In genomic region chr19:49114630-49115363, GRCh38 we compare ENCODE assay signal across 1 cellular context.
TF ChIP-seq lines count a peak whose summit lies in the region.

No MANE protein-coding gene starts in this region.

TF ChIP-seq in HepG2, 621 proteins besides CTCF, POLR2A, EP300 and RAD21 (continued from another document and continues in another):
- TF ChIP-seq PRDM10 (CRISPR knock-in tag; IDR thresholded peaks at IDR 0.05; ENCODE audit: low read depth) (peak; percentile 69; the same call in 1 of the 2 replicates), DNMT1 (CRISPR knock-in tag; IDR thresholded peaks at IDR 0.05) (0 out of 2 replicates have a peak, but pooled peaks have one; percentile 31), KLF16 (CRISPR knock-in tag; IDR thresholded peaks at IDR 0.05) (peak in 1 of 2 experiments; percentile 66; a peak in 1 of 4 replicates), TSC22D2 (CRISPR knock-in tag; IDR thresholded peaks at IDR 0.05; ENCODE audit: borderline replicate concordance) (0 out of 2 replicates have a peak, but pooled peaks have one; percentile 42), RXRA (CRISPR knock-in tag; IDR thresholded peaks at IDR 0.05) (0 out of 2 replicates have a peak, but pooled peaks have one; percentile 19), ZNF614 (CRISPR knock-in tag; IDR thresholded peaks at IDR 0.05; ENCODE audit: borderline replicate concordance) (no peak), ZSCAN20 (CRISPR knock-in tag; IDR thresholded peaks at IDR 0.05; ENCODE audit: borderline replicate concordance) (peak; percentile 30; the same call in 1 of the 2 replicates), CREB1 (IDR thresholded peaks at IDR 0.05) (no peak), CREB1 (CRISPR knock-in tag; IDR thresholded peaks at IDR 0.05) (no peak), HMGXB3 (CRISPR knock-in tag; IDR thresholded peaks at IDR 0.05; ENCODE audit: borderline replicate concordance) (no peak), ARHGAP35 (CRISPR knock-in tag; IDR thresholded peaks at IDR 0.05; ENCODE audit: borderline replicate concordance) (peak; percentile 43; the same call in 1 of the 2 replicates), ZNF768 (CRISPR knock-in tag; IDR thresholded peaks at IDR 0.05) (peak; percentile 31; the same call in 1 of the 2 replicates), THAP11 (CRISPR knock-in tag; IDR thresholded peaks at IDR 0.05) (peak; percentile 96), CHD4 (IDR thresholded peaks at IDR 0.05; ENCODE audit: borderline replicate concordance, low read length) (no peak), ZNF781 (CRISPR knock-in tag; IDR thresholded peaks at IDR 0.05; ENCODE audit: borderline replicate concordance, not compliant biosample characterization) (peak; percentile 53), UBTF (CRISPR knock-in tag; IDR thresholded peaks at IDR 0.05) (peak; percentile 64; the same call in 1 of the 2 replicates), MZF1 (CRISPR knock-in tag; IDR thresholded peaks at IDR 0.05; ENCODE audit: borderline replicate concordance) (peak; percentile 72; the same call in 1 of the 2 replicates), SSRP1 (CRISPR knock-in tag; IDR thresholded peaks at IDR 0.05) (no peak), IRF9 (CRISPR knock-in tag; IDR thresholded peaks at IDR 0.05; ENCODE audit: borderline replicate concordance) (peak; percentile 70; the same call in 1 of the 2 replicates), PAX8 (CRISPR knock-in tag; IDR thresholded peaks at IDR 0.05; ENCODE audit: borderline replicate concordance) (0 out of 2 replicates have a peak, but pooled peaks have one; percentile 30), HIVEP1 (CRISPR knock-in tag; IDR thresholded peaks at IDR 0.05) (0 out of 2 replicates have a peak, but pooled peaks have one; percentile 32), SAP130 (CRISPR knock-in tag; IDR thresholded peaks at IDR 0.05; ENCODE audit: low read depth) (peak; percentile 21; the same call in 1 of the 2 replicates), ZNF790 (CRISPR knock-in tag; IDR thresholded peaks at IDR 0.05; ENCODE audit: borderline replicate concordance) (no peak), MYNN (CRISPR knock-in tag; IDR thresholded peaks at IDR 0.05; ENCODE audit: low read depth) (no peak), ZNF891 (CRISPR knock-in tag; IDR thresholded peaks at IDR 0.05) (peak; percentile 23; the same call in 1 of the 2 replicates), ZNF501 (CRISPR knock-in tag; IDR thresholded peaks at IDR 0.05) (peak; percentile 41; the same call in 1 of the 2 replicates), ZBTB20 (CRISPR knock-in tag; IDR thresholded peaks at IDR 0.05; ENCODE audit: borderline replicate concordance, low read depth) (0 out of 2 replicates have a peak, but pooled peaks have one; percentile 41), SMAD1 (CRISPR knock-in tag; IDR thresholded peaks at IDR 0.05; ENCODE audit: borderline replicate concordance, low read depth) (no peak), ZNF383 (CRISPR knock-in tag; IDR thresholded peaks at IDR 0.05; ENCODE audit: borderline replicate concordance) (no peak), NKX3-1 (CRISPR knock-in tag; IDR thresholded peaks at IDR 0.05) (no peak), ZNF263 (CRISPR knock-in tag; IDR thresholded peaks at IDR 0.05) (peak; percentile 66; the same call in 1 of the 2 replicates), ZFP91 (CRISPR knock-in tag; IDR thresholded peaks at IDR 0.05; ENCODE audit: borderline replicate concordance) (peak; percentile 81; the same call in 1 of the 2 replicates), FOXO4 (CRISPR knock-in tag; conservative IDR thresholded peaks at IDR 0.05) (0 out of 2 replicates have a peak, but pooled peaks have one; percentile 41), TEAD3 (CRISPR knock-in tag; optimal IDR thresholded peaks at IDR 0.05; ENCODE audit: borderline replicate concordance) (no peak), AGO2 (optimal IDR thresholded peaks at IDR 0.05; ENCODE audit: low read depth, low read length) (peak; percentile 36), PHF20 (CRISPR knock-in tag; IDR thresholded peaks at IDR 0.05) (no peak), KLF11 (CRISPR knock-in tag; IDR thresholded peaks at IDR 0.05) (0 out of 2 replicates have a peak, but pooled peaks have one; percentile 42), ZNF34 (CRISPR knock-in tag; IDR thresholded peaks at IDR 0.05; ENCODE audit: borderline replicate concordance) (0 out of 2 replicates have a peak, but pooled peaks have one; percentile 34), AKAP8 (CRISPR knock-in tag; IDR thresholded peaks at IDR 0.05) (no peak), REL (CRISPR knock-in tag; conservative IDR thresholded peaks at IDR 0.05) (no peak), RORA (CRISPR knock-in tag; IDR thresholded peaks at IDR 0.05) (no peak), MAFF (IDR thresholded peaks at IDR 0.05; ENCODE audit: low read depth, low read length) (no peak), ZNF33A (CRISPR knock-in tag; IDR thresholded peaks at IDR 0.05; ENCODE audit: borderline replicate concordance) (no peak), ZFY (CRISPR knock-in tag; IDR thresholded peaks at IDR 0.05) (no peak; the same call in 1 of the 2 replicates), HNF1B (CRISPR knock-in tag; IDR thresholded peaks at IDR 0.05) (peak; percentile 20; the same call in 1 of the 2 replicates), ZC3H13 (CRISPR knock-in tag; IDR thresholded peaks at IDR 0.05) (0 out of 2 replicates have a peak, but pooled peaks have one; percentile 55), HOXA7 (CRISPR knock-in tag; IDR thresholded peaks at IDR 0.05) (0 out of 2 replicates have a peak, but pooled peaks have one; percentile 60)
